2 cellular contexts compared by ENCODE assay signal in the genomic region with DNA sequence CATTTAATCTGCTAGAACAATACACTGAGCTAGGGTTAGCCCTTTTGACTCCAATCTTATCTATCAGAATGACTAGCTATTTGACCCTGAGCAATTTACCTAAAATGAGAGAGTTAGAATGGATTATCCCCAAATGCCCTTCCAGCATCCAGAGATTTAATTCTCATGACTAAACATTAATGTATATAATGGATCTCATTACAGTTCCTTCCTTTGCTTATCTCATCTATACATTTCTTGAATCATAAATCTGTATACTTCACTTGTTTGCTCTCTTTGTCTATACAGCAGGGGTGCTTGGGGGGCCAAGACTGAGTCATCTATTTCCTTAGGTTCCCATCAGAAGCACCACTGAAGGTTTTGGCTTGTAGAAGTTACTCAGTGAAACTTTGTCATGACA.
TF ChIP-seq lines count a peak whose summit lies in the region.

No MANE protein-coding gene starts in this region.

TF ChIP-seq in HepG2, 621 proteins besides CTCF, POLR2A, EP300 and RAD21:
- TF ChIP-seq MAF1 (CRISPR knock-in tag; IDR thresholded peaks at IDR 0.05; ENCODE audit: borderline replicate concordance), result no peak
- peak in 1 of 2 experiments; percentile 37; a peak in 2 of 4 replicates for TF ChIP-seq MAFK (conservative IDR thresholded peaks at IDR 0.05 in 1 of 2, IDR thresholded peaks at IDR 0.05 in 1 of 2; ENCODE audit: low read length in 2 of 2)
- TF ChIP-seq MAFF (IDR thresholded peaks at IDR 0.05; ENCODE audit: low read depth, low read length), result 0 out of 2 replicates have a peak, but pooled peaks have one; percentile 33

TF ChIP-seq in IMR-90, 13 proteins besides CTCF, POLR2A, EP300 and RAD21:
- TF ChIP-seq MAFK (IDR thresholded peaks at IDR 0.05; ENCODE audit: low read depth, low read length) (0 out of 2 replicates have a peak, but pooled peaks have one; percentile 12), MAZ (IDR thresholded peaks at IDR 0.05; ENCODE audit: borderline replicate concordance, low read depth, low read length) (no peak)
